10 cellular contexts compared by ENCODE assay signal in genomic region chr12:58877243-58877743, GRCh38. TPM values are rescaled to one million over a fixed set of nuclear protein-coding genes. Genes with fewer than 3 reads are reported as not detected.
DNase-seq lines count a peak whose midpoint lies in the region; ATAC-seq and TF ChIP-seq lines count a peak whose summit lies in the region.
"Had no signal": no experiment of that assay in that cellular context is flagged by ENCODE, and none has a peak within 500 bp of the region (broad histone marks: within the 10 kb centered on the region; RNA-seq: fewer than 3 reads in every experiment).

No MANE protein-coding gene starts in this region.

- H3K36me3 Mint-ChIP-seq in endothelial cell (ENCODE audit: low read depth, unreplicated experiment), result peaks cover 79% of the 10 kb centered on the region
- H3K36me3 Mint-ChIP-seq in naive thymus-derived CD8-positive, alpha-beta T cell, result no peaks in the 10 kb centered on the region

- no peaks in the 10 kb centered on the region for H4K20me1 ChIP-seq in osteoblast (ENCODE audit: insufficient read depth, low read length)

- no peaks in the 10 kb centered on the region for H3K4me1 ChIP-seq in colonic mucosa
- peaks cover 15% of the 10 kb centered on the region for H3K4me1 ChIP-seq in osteoblast (ENCODE audit: insufficient read depth, low read length)

- H3K4me3 Mint-ChIP-seq in endothelial cell (ENCODE audit: unreplicated experiment), result no peak overlapping the region
- H3K4me3 Mint-ChIP-seq in naive thymus-derived CD8-positive, alpha-beta T cell, result no peak overlapping the region

- H3K36me3 ChIP-seq in colonic mucosa (peaks cover 40% of the 10 kb centered on the region), osteoblast (ENCODE audit: insufficient read depth, low read length) (peaks cover 75% of the 10 kb centered on the region)

- TF ChIP-seq CTCF in colonic mucosa (IDR thresholded peaks at IDR 0.05) (no peak), osteoblast (IDR thresholded peaks at IDR 0.05; ENCODE audit: extremely low read depth, low read depth, low read length) (no peak), endothelial cell (IDR thresholded peaks at IDR 0.05; ENCODE audit: unreplicated experiment) (no peak)

- H2AFZ ChIP-seq in osteoblast (ENCODE audit: low read length), result no peak overlapping the region

- ATAC-seq in naive thymus-derived CD8-positive, alpha-beta T cell, result no peak
- ATAC-seq in GM21786 (IDR thresholded peaks at IDR 0.05; ENCODE audit: unreplicated experiment), result no peak

- H3K27ac Mint-ChIP-seq in endothelial cell (ENCODE audit: unreplicated experiment), result no peak overlapping the region
- H3K27ac Mint-ChIP-seq in naive thymus-derived CD8-positive, alpha-beta T cell, result no peak overlapping the region

- no peaks in the 10 kb centered on the region for H3K4me1 Mint-ChIP-seq in endothelial cell (ENCODE audit: unreplicated experiment)
- H3K4me1 Mint-ChIP-seq in naive thymus-derived CD8-positive, alpha-beta T cell, result no peaks in the 10 kb centered on the region

- no peaks in the 10 kb centered on the region for H3K79me2 ChIP-seq in osteoblast (ENCODE audit: insufficient read depth, low read length)

- peak overlapping the region; percentile 44 for H3K4me2 ChIP-seq in osteoblast (ENCODE audit: insufficient read depth, low read length)

- H3K27ac ChIP-seq in colonic mucosa (no peak overlapping the region), osteoblast (ENCODE audit: low read depth, low read length) (peak overlapping the region; percentile 54)

- H3K9me3 ChIP-seq in colonic mucosa (no peaks in the 10 kb centered on the region), osteoblast (ENCODE audit: low read depth, low read length) (no peaks in the 10 kb centered on the region)

- DNase-seq in ELR (ENCODE audit: low read depth) (peak; percentile 78), NCI-H2196 treated with DMSO at 0.1 percent for 48 hours (lab: John Stamatoyannopoulos, UW; ENCODE audit: unreplicated experiment) (peak; percentile 93), colonic mucosa (peak; percentile 32), osteoblast (ENCODE audit: insufficient read length, low spot score, missing footprints) (peak; percentile 80), NCI-H1930 (lab: John Stamatoyannopoulos, UW) (no peak), endothelial cell (ENCODE audit: low spot score) (no peak)
- DNase-seq in naive thymus-derived CD8-positive, alpha-beta T cell, result no peak
- DNase-seq: anterior cingulate cortex; stimulated activated CD4-positive, alpha-beta T cell treated with anti-CD3 and anti-CD28 coated beads, Interleukin-2, amount 100 ng/mL, for 48 hours had no signal

- H3K4me3 ChIP-seq in colonic mucosa (no peak overlapping the region), osteoblast (ENCODE audit: insufficient read depth, low read length) (no peak overlapping the region)

- H3K27me3 Mint-ChIP-seq in endothelial cell (ENCODE audit: unreplicated experiment), result peaks cover 2% of the 10 kb centered on the region
- peaks cover 0 to 1% (median 0%) of the 10 kb centered on the region in 5 donors for H3K27me3 Mint-ChIP-seq in naive thymus-derived CD8-positive, alpha-beta T cell

- intact Hi-C loops in colonic mucosa (cut with DNase I), result no loop called here

- POLR2A ChIA-PET in naive thymus-derived CD8-positive, alpha-beta T cell (lab: Charles Lee), result no interaction called here

- H3K9ac ChIP-seq in colonic mucosa (ENCODE audit: low read depth in 2 of 2, low read length in 2 of 2), result no peak overlapping the region

- H3K27me3 ChIP-seq in colonic mucosa (no peaks in the 10 kb centered on the region), osteoblast (ENCODE audit: insufficient read depth, low read length) (no peaks in the 10 kb centered on the region)

- H3K9me3 Mint-ChIP-seq in endothelial cell (ENCODE audit: unreplicated experiment), result no peaks in the 10 kb centered on the region
- peaks cover 0 to 4% (median 0%) of the 10 kb centered on the region in 9 donors for H3K9me3 Mint-ChIP-seq in naive thymus-derived CD8-positive, alpha-beta T cell

RNA-seq across cellular contexts. Expression of gene LRIG3, which starts 43.0 kb away (rescaled TPM):
- total RNA-seq in colonic mucosa (10 to 100 TPM; 78.4 to 79.9 TPM), osteoblast (85.0 and 96.1 TPM in 2 replicates), endothelial cell (ENCODE audit: unreplicated experiment) (103 TPM)
- total RNA-seq in naive thymus-derived CD8-positive, alpha-beta T cell, result not detected
- polyA plus RNA-seq in naive thymus-derived CD8-positive, alpha-beta T cell, result not detected

Comparison
In these comparisons a context has a peak if more than half of its experiments do, and no peak if none do; other contexts are left out.
1. DNase-seq: peak in ELR (single experiment), NCI-H2196 treated with DMSO at 0.1 percent for 48 hours (single experiment), colonic mucosa (single experiment) and osteoblast (single experiment); none in NCI-H1930 (0 of 2), endothelial cell (single experiment) and naive thymus-derived CD8-positive, alpha-beta T cell (0 of 10).
2. RNA of gene LRIG3, which starts 43.0 kb away (total RNA-seq): 103 TPM in endothelial cell (single experiment), 85.0 to 96.1 TPM in osteoblast and 78.4 to 79.9 TPM in colonic mucosa; not detected in naive thymus-derived CD8-positive, alpha-beta T cell; every median in the first group is over 10 times any median in the second.